Comparison of ENCODE assay signal across 8 cellular contexts in the genomic region with DNA sequence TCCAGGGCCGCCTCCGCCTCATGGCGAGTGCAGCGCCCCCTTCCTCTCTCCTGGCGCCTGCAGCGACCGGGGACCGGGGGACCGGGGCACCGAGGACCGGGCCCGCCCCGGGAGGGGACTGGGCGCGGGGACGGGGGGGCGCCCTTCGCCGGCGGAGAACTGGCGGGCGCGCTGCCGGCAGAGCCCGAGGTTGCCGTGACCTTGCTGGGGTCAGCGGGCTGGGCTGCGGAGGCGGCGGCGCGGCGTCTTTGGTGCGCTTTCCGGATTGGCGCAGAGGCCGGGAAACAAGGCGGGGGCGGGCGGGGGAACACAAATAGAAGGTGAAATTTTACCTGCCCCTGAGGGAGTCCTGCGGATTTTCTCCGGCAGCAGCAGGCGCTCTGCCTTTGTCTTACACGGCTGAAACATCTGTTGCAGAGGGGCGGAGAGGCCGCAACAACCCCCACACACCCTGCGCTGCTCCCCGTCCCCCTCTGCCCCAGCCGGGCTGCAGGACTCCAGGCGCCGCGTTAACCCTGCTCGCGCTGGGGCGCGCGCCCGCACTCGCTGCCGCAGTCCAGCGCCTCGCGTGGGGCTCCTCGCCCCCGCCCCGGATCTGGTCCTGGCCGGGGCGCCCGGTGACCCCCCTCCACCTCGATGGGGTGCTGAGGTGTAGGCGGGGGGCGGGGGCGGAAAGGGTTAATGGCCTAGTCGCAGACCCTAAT. TPM values are rescaled to one million over a fixed set of nuclear protein-coding genes. Genes with fewer than 3 reads are reported as not detected.
DNase-seq lines count a peak whose midpoint lies in the region; ATAC-seq, FAIRE-seq and TF ChIP-seq lines count a peak whose summit lies in the region.

No MANE protein-coding gene starts in this region.

- peak; percentile 58 for DNase-seq in GM18507 (ENCODE audit: extremely low spot score, insufficient read length, low read depth)
- peak; percentile 55 for DNase-seq in NCI-H1092 treated with DMSO at 0.1 percent for 48 hours (lab: John Stamatoyannopoulos, UW)
- peak; percentile 32 for DNase-seq in activated B cell treated with CpG ODN at 0.5 μM for 24 hours
- peak; percentile 36 for DNase-seq in choroid plexus epithelial cell (ENCODE audit: low read depth)
- DNase-seq in lower leg skin (ENCODE audit: low spot score in 2 of 2): no peak
- peak in 2 of 3 donors; percentile 37 to 41 for DNase-seq in stimulated activated CD4-positive, alpha-beta T cell treated with anti-CD3 and anti-CD28 coated beads, TNF-alpha, amount 100 ng/mL, for 1 hour (ENCODE audit: low read depth in 3 of 3, low spot score in 1 of 3)

- H3K36me3 Mint-ChIP-seq in activated B cell treated with CpG ODN at 0.5 μM for 24 hours (ENCODE audit: low read depth): no peaks in the 10 kb centered on the region

- H3K4me1 Mint-ChIP-seq in activated B cell treated with CpG ODN at 0.5 μM for 24 hours: peaks cover 27% of the 10 kb centered on the region

- peak; percentile 88 for FAIRE-seq in GM18507 (lab: Jason Lieb, UNC)

- TF ChIP-seq POLR2A in lower leg skin (IDR thresholded peaks at IDR 0.05): no peak

- peak overlapping the region; percentile 53 for H3K4me3 ChIP-seq in choroid plexus epithelial cell (ENCODE audit: low read depth, low read length)
- peak overlapping the region; percentile 27 for H3K4me3 ChIP-seq in lower leg skin (ENCODE audit: low read depth, poor library complexity, severe bottlenecking)

- WGBS in lower leg skin, 2 donors: 0% methylated on average over 15 to 22 of the region's 74 CpGs

- TF ChIP-seq CTCF in activated B cell treated with CpG ODN at 0.5 μM for 24 hours (IDR thresholded peaks at IDR 0.05): no peak
- TF ChIP-seq CTCF in choroid plexus epithelial cell (conservative IDR thresholded peaks at IDR 0.05; ENCODE audit: low read depth, low read length): no peak
- TF ChIP-seq CTCF in lower leg skin (IDR thresholded peaks at IDR 0.05): no peak

- CTCF ChIA-PET in activated B cell treated with CpG ODN at 0.5 μM for 24 hours (lab: Charles Lee): no interaction called here

- peak overlapping the region; percentile 88 for H3K4me3 Mint-ChIP-seq in activated B cell treated with CpG ODN at 0.5 μM for 24 hours

- ATAC-seq in activated B cell treated with CpG ODN at 0.5 μM for 24 hours (ENCODE audit: low read depth): peak; percentile 32
- no peak for ATAC-seq in HG03378 (IDR thresholded peaks at IDR 0.05; ENCODE audit: unreplicated experiment)
- no peak for ATAC-seq in GM19324 (IDR thresholded peaks at IDR 0.05; ENCODE audit: low FRiP score, unreplicated experiment)

- H3K27me3 Mint-ChIP-seq in activated B cell treated with CpG ODN at 0.5 μM for 24 hours: peaks cover 2% of the 10 kb centered on the region

- POLR2A ChIA-PET in activated B cell treated with CpG ODN at 0.5 μM for 24 hours (lab: Charles Lee): no interaction called here

- intact Hi-C loops in activated B cell treated with CpG ODN at 0.5 μM for 24 hours (cut with micrococcal nuclease) (loop anchor here (1.0 to 2.0 kb wide), 3 partner anchors 16 to 89 kb away; no protein-coding TSS in a partner anchor), lower leg skin (cut with DNase I; ENCODE audit: low total_unique reads) (no loop called here)

- no peaks in the 10 kb centered on the region for H3K9me3 Mint-ChIP-seq in activated B cell treated with CpG ODN at 0.5 μM for 24 hours

- H3K27ac Mint-ChIP-seq in activated B cell treated with CpG ODN at 0.5 μM for 24 hours: no peak overlapping the region

RNA-seq across cellular contexts. Expression of a gene that starts 53.5 kb away (rescaled TPM):
- total RNA-seq in activated B cell treated with CpG ODN at 0.5 μM for 24 hours: 16.7 and 19.7 TPM in 2 replicates
- 100 to 1,000 TPM in 2 of 4 donors, 10 to 100 TPM in 2; 54.3 to 146 (median 102) TPM for total RNA-seq in lower leg skin

Comparison
In these comparisons a context has a peak if more than half of its experiments do, and no peak if none do; other contexts are left out.
1. DNase-seq: peak in GM18507 (single experiment), NCI-H1092 treated with DMSO at 0.1 percent for 48 hours (single experiment), activated B cell treated with CpG ODN at 0.5 μM for 24 hours (single experiment), choroid plexus epithelial cell (single experiment) and stimulated activated CD4-positive, alpha-beta T cell treated with anti-CD3 and anti-CD28 coated beads, TNF-alpha, amount 100 ng/mL, for 1 hour (2 of 3); none in lower leg skin (0 of 2).